In genomic region chr11:118641463-118642019, GRCh38 we compare ENCODE assay signal across 14 cellular contexts. TPM values are rescaled to one million over a fixed set of nuclear protein-coding genes. Genes with fewer than 3 reads are reported as not detected.
DNase-seq lines count a peak whose midpoint lies in the region; ATAC-seq and TF ChIP-seq lines count a peak whose summit lies in the region.
"Had no signal": no experiment of that assay in that cellular context is flagged by ENCODE, and none has a peak within 500 bp of the region (broad histone marks: within the 10 kb centered on the region; RNA-seq: fewer than 3 reads in every experiment).

No MANE protein-coding gene starts in this region.

- H3K27me3 Mint-ChIP-seq in brain, result no peaks in the 10 kb centered on the region
- H3K27me3 Mint-ChIP-seq in activated T-helper 2 cell treated with anti-CD3 and anti-CD28 coated beads, Interferon-gamma antibody, Interleukin-2, Interleukin-4, amounts not matched to agents 10 μg/mL and 5 μg/mL and 100 μg/mL, durations not matched to agents 14 hours and 24 hours and 36 hours (ENCODE audit: low read depth), result no peaks in the 10 kb centered on the region

- no peak overlapping the region for H3K4me3 ChIP-seq in Jurkat, Clone E6-1 (ENCODE audit: low read length)
- no peak overlapping the region for H3K4me3 ChIP-seq in esophagus squamous epithelium
- H3K4me3 ChIP-seq: cardiac muscle cell had no signal

- intact Hi-C loops in sciatic nerve (cut with DNase I) (no loop called here), esophagus squamous epithelium (cut with DNase I) (no loop called here)
- intact Hi-C loops in activated T-helper 2 cell treated with anti-CD3 and anti-CD28 coated beads, Interferon-gamma antibody, Interleukin-2, Interleukin-4, amounts not matched to agents 10 μg/mL and 5 μg/mL and 100 μg/mL, durations not matched to agents 14 hours and 24 hours and 36 hours (cut with micrococcal nuclease), result no loop called here

- peak overlapping the region in 4 of 5 experiments; percentile 42 to 83 (median 58) for H3K27ac Mint-ChIP-seq in brain
- H3K27ac Mint-ChIP-seq in activated T-helper 2 cell treated with anti-CD3 and anti-CD28 coated beads, Interferon-gamma antibody, Interleukin-2, Interleukin-4, amounts not matched to agents 10 μg/mL and 5 μg/mL and 100 μg/mL, durations not matched to agents 14 hours and 24 hours and 36 hours, result no peak overlapping the region
- H3K27ac Mint-ChIP-seq: activated T-helper 1 cell treated with anti-CD3 and anti-CD28 coated beads, Interleukin-12 subunit alpha, Interleukin-12 subunit beta, Interleukin-2, Interleukin-4 antibody, amounts not matched to agents 30 ng/mL and 10 ng/mL and 1 ng/mL, durations not matched to agents 14 hours and 24 hours and 36 hours; stimulated activated memory B cell treated with anti-CD40 and anti-IgM and Interleukin-4, amounts not matched to agents 10 μg/mL and 1 μg/mL and 100 μg/mL, for 72 hours had no signal

- H3K9me3 ChIP-seq in esophagus squamous epithelium, result no peaks in the 10 kb centered on the region
- H3K9me3 ChIP-seq: neutrophil had no signal

- H3K4me1 ChIP-seq in esophagus squamous epithelium, result peaks cover 0 to 26% (median 3%) of the 10 kb centered on the region in 3 donors

- no peaks in the 10 kb centered on the region for H3K4me1 Mint-ChIP-seq in brain
- no peaks in the 10 kb centered on the region for H3K4me1 Mint-ChIP-seq in activated T-helper 2 cell treated with anti-CD3 and anti-CD28 coated beads, Interferon-gamma antibody, Interleukin-2, Interleukin-4, amounts not matched to agents 10 μg/mL and 5 μg/mL and 100 μg/mL, durations not matched to agents 14 hours and 24 hours and 36 hours (ENCODE audit: low read depth)
- H3K4me1 Mint-ChIP-seq: stimulated activated memory B cell treated with anti-CD40 and anti-IgM and Interleukin-4, amounts not matched to agents 10 μg/mL and 1 μg/mL and 100 μg/mL, for 72 hours had no signal

- H3K4me3 Mint-ChIP-seq in brain, result no peak overlapping the region
- H3K4me3 Mint-ChIP-seq in activated T-helper 2 cell treated with anti-CD3 and anti-CD28 coated beads, Interferon-gamma antibody, Interleukin-2, Interleukin-4, amounts not matched to agents 10 μg/mL and 5 μg/mL and 100 μg/mL, durations not matched to agents 14 hours and 24 hours and 36 hours (ENCODE audit: low read depth), result no peak overlapping the region
- H3K4me3 Mint-ChIP-seq: activated T-helper 1 cell treated with anti-CD3 and anti-CD28 coated beads, Interleukin-12 subunit alpha, Interleukin-12 subunit beta, Interleukin-2, Interleukin-4 antibody, amounts not matched to agents 30 ng/mL and 10 ng/mL and 1 ng/mL, durations not matched to agents 14 hours and 24 hours and 36 hours; stimulated activated memory B cell treated with anti-CD40 and anti-IgM and Interleukin-4, amounts not matched to agents 10 μg/mL and 1 μg/mL and 100 μg/mL, for 72 hours had no signal

- H3K36me3 ChIP-seq in esophagus squamous epithelium, result peaks cover 0 to 98% (median 3%) of the 10 kb centered on the region in 3 donors
- H3K36me3 ChIP-seq: neutrophil had no signal

- DNase-seq in Jurkat, Clone E6-1 (ENCODE audit: low read depth, low spot score), result peak; percentile 68
- peak; percentile 11 for DNase-seq in NCI-H2171 (lab: John Stamatoyannopoulos, UW)
- DNase-seq in sciatic nerve (ENCODE audit: low spot score), result peak; percentile 59
- no peak for DNase-seq in activated T-helper 2 cell treated with anti-CD3 and anti-CD28 coated beads, Interferon-gamma antibody, Interleukin-2, Interleukin-4, amounts not matched to agents 10 μg/mL and 5 μg/mL and 100 μg/mL, durations not matched to agents 14 hours and 24 hours and 36 hours (ENCODE audit: low spot score)
- no peak for DNase-seq in HT-29 (ENCODE audit: low spot score)
- no peak for DNase-seq in GF-D8 (lab: John Stamatoyannopoulos, UW)
- DNase-seq in esophagus squamous epithelium (lab: John Stamatoyannopoulos, UW), result no peak
- DNase-seq: islet precursor cell had no signal

- peaks cover 53% of the 10 kb centered on the region for H3K36me3 Mint-ChIP-seq in brain
- H3K36me3 Mint-ChIP-seq in activated T-helper 2 cell treated with anti-CD3 and anti-CD28 coated beads, Interferon-gamma antibody, Interleukin-2, Interleukin-4, amounts not matched to agents 10 μg/mL and 5 μg/mL and 100 μg/mL, durations not matched to agents 14 hours and 24 hours and 36 hours (ENCODE audit: low read depth), result no peaks in the 10 kb centered on the region
- H3K36me3 Mint-ChIP-seq: stimulated activated memory B cell treated with anti-CD40 and anti-IgM and Interleukin-4, amounts not matched to agents 10 μg/mL and 1 μg/mL and 100 μg/mL, for 72 hours had no signal

- no peak overlapping the region for H3K27ac ChIP-seq in esophagus squamous epithelium
- H3K27ac ChIP-seq: cardiac muscle cell, neutrophil had no signal

- 75 to 76% methylated on average over 9 to 10 of the region's 10 CpGs for WGBS in esophagus squamous epithelium, 2 donors

- H3K27me3 ChIP-seq in esophagus squamous epithelium, result no peaks in the 10 kb centered on the region
- H3K27me3 ChIP-seq: cardiac muscle cell, neutrophil had no signal

- H3K9me3 Mint-ChIP-seq in brain, result no peaks in the 10 kb centered on the region
- H3K9me3 Mint-ChIP-seq in activated T-helper 2 cell treated with anti-CD3 and anti-CD28 coated beads, Interferon-gamma antibody, Interleukin-2, Interleukin-4, amounts not matched to agents 10 μg/mL and 5 μg/mL and 100 μg/mL, durations not matched to agents 14 hours and 24 hours and 36 hours, result no peaks in the 10 kb centered on the region
- H3K9me3 Mint-ChIP-seq: activated T-helper 1 cell treated with anti-CD3 and anti-CD28 coated beads, Interleukin-12 subunit alpha, Interleukin-12 subunit beta, Interleukin-2, Interleukin-4 antibody, amounts not matched to agents 30 ng/mL and 10 ng/mL and 1 ng/mL, durations not matched to agents 14 hours and 24 hours and 36 hours; stimulated activated memory B cell treated with anti-CD40 and anti-IgM and Interleukin-4, amounts not matched to agents 10 μg/mL and 1 μg/mL and 100 μg/mL, for 72 hours had no signal

- TF ChIP-seq CTCF in brain (conservative IDR thresholded peaks at IDR 0.05), result no peak
- TF ChIP-seq CTCF in esophagus squamous epithelium (IDR thresholded peaks at IDR 0.05), result no peak

- no peak for ATAC-seq in sciatic nerve
- ATAC-seq: stimulated activated memory B cell treated with anti-CD40 and anti-IgM and Interleukin-4, amounts not matched to agents 10 μg/mL and 1 μg/mL and 100 μg/mL, for 72 hours had no signal

- TF ChIP-seq POLR2A in esophagus squamous epithelium (IDR thresholded peaks at IDR 0.05), result no peak

RNA-seq across cellular contexts. Expression of gene PHLDB1, which starts 34.1 kb away (rescaled TPM):
- polyA plus RNA-seq in Jurkat, Clone E6-1 (2012; ENCODE audit: insufficient read depth, insufficient read length), result 2.6 TPM
- 85.1 TPM for polyA plus RNA-seq in brain (ENCODE audit: insufficient read depth, low read depth, low replicate concordance)
- total RNA-seq in sciatic nerve, result 419 TPM
- total RNA-seq in activated T-helper 2 cell treated with anti-CD3 and anti-CD28 coated beads, Interferon-gamma antibody, Interleukin-2, Interleukin-4, amounts not matched to agents 10 μg/mL and 5 μg/mL and 100 μg/mL, durations not matched to agents 14 hours and 24 hours and 36 hours, result 2.1 and 2.2 TPM in 2 replicates
- 207 and 215 TPM in 2 replicates for total RNA-seq in HT-29 (2014; rRNA removed; shearing (Covaris generic))
- 10 to 100 TPM in 3 of 4 donors, 1 to 10 TPM in 1; 6.7 to 29.8 (median 21.2) TPM for total RNA-seq in esophagus squamous epithelium

RNA-seq across cellular contexts. Expression of gene TREH, which starts 37.9 kb away (rescaled TPM):
- not detected for polyA plus RNA-seq in Jurkat, Clone E6-1 (2012; ENCODE audit: insufficient read depth, insufficient read length)
- polyA plus RNA-seq in brain (ENCODE audit: insufficient read depth, low read depth, low replicate concordance), result not detected
- total RNA-seq in sciatic nerve (not detected), esophagus squamous epithelium (under 1 TPM in 2 of 4 donors, not detected in 2; 0.09 to 0.57 TPM)
- not detected in 2 replicates for total RNA-seq in activated T-helper 2 cell treated with anti-CD3 and anti-CD28 coated beads, Interferon-gamma antibody, Interleukin-2, Interleukin-4, amounts not matched to agents 10 μg/mL and 5 μg/mL and 100 μg/mL, durations not matched to agents 14 hours and 24 hours and 36 hours
- 0.05 TPM in 1 of 2 replicates, not detected in the other for total RNA-seq in HT-29 (2014; rRNA removed; shearing (Covaris generic))
- total RNA-seq: activated T-helper 1 cell treated with anti-CD3 and anti-CD28 coated beads, Interleukin-12 subunit alpha, Interleukin-12 subunit beta, Interleukin-2, Interleukin-4 antibody, amounts not matched to agents 30 ng/mL and 10 ng/mL and 1 ng/mL, durations not matched to agents 14 hours and 24 hours and 36 hours; cardiac muscle cell; RPMI7951 had no signal

Comparison
In these comparisons a context has a peak if more than half of its experiments do, and no peak if none do; other contexts are left out.
1. DNase-seq: peak in Jurkat, Clone E6-1 (single experiment), NCI-H2171 (single experiment) and sciatic nerve (single experiment); none in activated T-helper 2 cell treated with anti-CD3 and anti-CD28 coated beads, Interferon-gamma antibody, Interleukin-2, Interleukin-4, amounts not matched to agents 10 μg/mL and 5 μg/mL and 100 μg/mL, durations not matched to agents 14 hours and 24 hours and 36 hours (single experiment), HT-29 (single experiment), GF-D8 (single experiment) and esophagus squamous epithelium (single experiment).